Comparison of ENCODE assay signal across 9 cellular contexts in the genomic region with DNA sequence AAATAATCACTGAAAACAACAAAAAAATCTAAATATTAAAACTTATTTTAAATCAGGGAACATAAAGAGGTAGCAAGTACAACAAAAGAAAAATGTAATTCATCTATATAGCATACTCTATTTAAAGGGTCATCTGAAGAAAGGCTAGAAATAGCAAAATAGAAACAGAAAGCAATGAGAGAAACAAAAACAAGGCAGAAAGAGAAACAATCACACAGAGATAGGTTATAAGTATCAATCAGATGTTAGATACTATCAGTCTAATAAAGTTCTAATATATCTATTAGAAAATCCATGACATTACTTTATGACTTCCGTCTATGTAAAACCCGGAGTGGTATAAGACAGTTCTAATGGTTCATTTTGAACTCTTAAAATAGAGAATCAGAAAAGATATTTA. TPM values are rescaled to one million over a fixed set of nuclear protein-coding genes. Genes with fewer than 3 reads are reported as not detected.
DNase-seq lines count a peak whose midpoint lies in the region; ATAC-seq and TF ChIP-seq lines count a peak whose summit lies in the region.
"Had no signal": no experiment of that assay in that cellular context is flagged by ENCODE, and none has a peak within 500 bp of the region (broad histone marks: within the 10 kb centered on the region; RNA-seq: fewer than 3 reads in every experiment).

No MANE protein-coding gene starts in this region.

- H3K4me3 ChIP-seq in OCI-LY7 (ENCODE audit: low read depth, low read length, poor library complexity, severe bottlenecking): peak overlapping the region; percentile 32
- H3K4me3 ChIP-seq in muscle layer of duodenum (ENCODE audit: low read depth in 1 of 2, low read length in 2 of 2): peak overlapping the region; percentile 19 to 21

- H3K79me2 ChIP-seq in OCI-LY7 (ENCODE audit: insufficient read depth, low read depth, low read length): peaks cover 59% of the 10 kb centered on the region

- no TSS peak for BruUV-seq in OCI-LY7 (replicated peaks; lab: Mats Ljungman, UMichigan)

- H3K9me3 ChIP-seq in OCI-LY7 (ENCODE audit: low read length) (no peaks in the 10 kb centered on the region), muscle layer of duodenum (ENCODE audit: control insufficient read depth in 1 of 2, low read length in 2 of 2) (no peaks in the 10 kb centered on the region)

- H2AFZ ChIP-seq in OCI-LY7 (ENCODE audit: low read length): no peak overlapping the region

- DNase-seq in OCI-LY7 (ENCODE audit: low spot score): no peak
- DNase-seq in NCI-H2227 treated with DMSO at 0.1 percent for 48 hours (lab: John Stamatoyannopoulos, UW): no peak
- no peak for DNase-seq in amygdala (lab: John Stamatoyannopoulos, UW)
- DNase-seq in NCI-H526 treated with DMSO at 0.1 percent for 48 hours (lab: John Stamatoyannopoulos, UW): no peak
- no peak for DNase-seq in stimulated activated CD4-positive, alpha-beta T cell treated with anti-CD3 and anti-CD28 coated beads, Interleukin-4, amount 100 ng/mL, for 4 hours

- H3K4me1 ChIP-seq in OCI-LY7 (ENCODE audit: insufficient read depth, low read length, poor library complexity, severe bottlenecking) (peaks cover 9% of the 10 kb centered on the region), muscle layer of duodenum (ENCODE audit: control insufficient read depth in 1 of 2, insufficient read depth in 2 of 2, low read length in 2 of 2) (peaks cover 5 to 19% of the 10 kb centered on the region in 2 donors)

- peak overlapping the region; percentile 52 for H3K4me2 ChIP-seq in OCI-LY7 (ENCODE audit: low read length)

- H3K36me3 ChIP-seq in OCI-LY7 (ENCODE audit: insufficient read depth, low read length) (peaks cover 4% of the 10 kb centered on the region; the same call in 1 of the 2 replicates), muscle layer of duodenum (ENCODE audit: control insufficient read depth in 1 of 2, insufficient read depth in 2 of 2, low read length in 2 of 2) (peaks cover 0 to 5% of the 10 kb centered on the region in 2 donors)

- intact Hi-C loops in OCI-LY7 (cut with micrococcal nuclease; ENCODE audit: unreplicated experiment): no loop called here

- H3K9me2 ChIP-seq in OCI-LY7 (ENCODE audit: insufficient read depth, low read length): no peaks in the 10 kb centered on the region

- POLR2A ChIA-PET in OCI-LY7 (lab: Charles Lee): no interaction called here

- no peak for TF ChIP-seq CTCF in OCI-LY7 (conservative IDR thresholded peaks at IDR 0.05; ENCODE audit: low read length)

- peak; percentile 79 for ATAC-seq in GM18508 (IDR thresholded peaks at IDR 0.05; ENCODE audit: insufficient read depth, unreplicated experiment)
- ATAC-seq in GM21723 (IDR thresholded peaks at IDR 0.05; ENCODE audit: unreplicated experiment): peak; percentile 96

- H4K20me1 ChIP-seq in OCI-LY7 (ENCODE audit: insufficient read depth, low read length): peaks cover 12% of the 10 kb centered on the region; the same call in 1 of the 2 replicates

- CTCF ChIA-PET in OCI-LY7 (lab: Charles Lee; ENCODE audit: unreplicated experiment): no interaction called here

- no peak overlapping the region for H3K27ac ChIP-seq in OCI-LY7 (ENCODE audit: low read depth, low read length, poor library complexity, severe bottlenecking)
- H3K27ac ChIP-seq in muscle layer of duodenum (ENCODE audit: low read length): peak overlapping the region; percentile 67
- H3K27ac ChIP-seq: epithelial cell of prostate had no signal

- H3K27me3 ChIP-seq in muscle layer of duodenum (ENCODE audit: low read depth, low read length): no peaks in the 10 kb centered on the region

RNA-seq across cellular contexts. Expression of gene RICTOR, which starts 16.0 kb away (rescaled TPM):
- total RNA-seq in OCI-LY7 (2014; rRNA removed; shearing (Covaris generic)): 10.9 and 13.1 TPM in 2 replicates
- 22.9 and 23.1 TPM in 2 replicates for total RNA-seq in OCI-LY7 (2022)
